In the genomic region with DNA sequence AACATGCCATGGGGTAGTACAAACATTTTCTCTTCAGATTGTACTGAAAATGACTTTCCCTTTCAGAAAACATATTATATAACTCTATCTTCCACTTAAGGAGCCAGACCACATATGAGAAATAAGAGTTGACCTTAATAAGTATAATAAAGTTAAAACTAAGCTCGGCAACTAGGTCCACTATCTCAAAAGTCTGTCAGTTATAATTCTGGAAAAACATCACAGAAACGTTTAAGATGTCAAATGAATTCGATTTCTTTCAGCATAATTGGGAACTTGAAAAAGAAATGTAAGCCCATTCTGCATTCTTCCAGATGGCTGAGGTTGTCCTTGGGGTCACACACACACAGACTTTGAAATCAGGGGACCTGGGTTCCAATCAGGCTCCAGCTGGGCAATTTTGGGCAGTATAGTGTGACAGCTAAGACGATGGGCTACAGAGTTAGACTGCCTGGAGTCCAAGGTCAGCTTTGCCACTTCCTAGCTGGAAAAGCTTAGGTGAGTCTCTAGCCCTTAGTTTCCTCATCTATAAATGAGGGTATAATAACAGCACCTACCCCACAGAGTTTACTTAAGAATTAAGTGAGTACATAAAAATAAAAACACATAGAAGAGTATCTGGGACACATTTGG, we compare ENCODE assay signal across 15 cellular contexts.
A peak's percentile ranks its signal among the peaks of the same experiment; 100 is the strongest.
DNase-seq lines count a peak whose midpoint lies in the region; ATAC-seq and TF ChIP-seq lines count a peak whose summit lies in the region.
"Had no signal": no experiment of that assay in that cellular context is flagged by ENCODE, and none has a peak within 500 bp of the region (broad histone marks: within the 10 kb centered on the region; RNA-seq: fewer than 3 reads in every experiment).

No MANE protein-coding gene starts in this region.

- peaks cover 49% of the 10 kb centered on the region; the same call in 1 of the 2 replicates for H3K79me2 ChIP-seq in KMS-11 (ENCODE audit: insufficient read depth, low read depth)

- H2AFZ ChIP-seq in KMS-11 (ENCODE audit: low read depth) = no peak overlapping the region

- H3K27ac ChIP-seq in KMS-11 = no peak overlapping the region; the same call in 1 of the 2 replicates
- peak overlapping the region; percentile 5 for H3K27ac ChIP-seq in RWPE2 (ENCODE audit: poor library complexity, severe bottlenecking)

- peaks cover 38% of the 10 kb centered on the region for H3K4me1 Mint-ChIP-seq in osteocyte (ENCODE audit: unreplicated experiment)

- TF ChIP-seq CTCF in KMS-11 (conservative IDR thresholded peaks at IDR 0.05; ENCODE audit: low read depth, low read length) (no peak), RWPE2 (IDR thresholded peaks at IDR 0.05; ENCODE audit: poor library complexity, severe bottlenecking) (no peak), osteocyte (IDR thresholded peaks at IDR 0.05) (no peak)

- no peaks in the 10 kb centered on the region for H3K27me3 Mint-ChIP-seq in osteocyte (ENCODE audit: unreplicated experiment)

- H3K4me1 ChIP-seq in KMS-11 (ENCODE audit: low read depth, poor library complexity, severe bottlenecking) (peaks cover 62% of the 10 kb centered on the region), RWPE2 (ENCODE audit: insufficient read depth, poor library complexity, severe bottlenecking) (peaks cover 38% of the 10 kb centered on the region)

- H3K27me3 ChIP-seq in KMS-11 (ENCODE audit: insufficient read depth, low read depth) (no peaks in the 10 kb centered on the region), RWPE2 (ENCODE audit: insufficient read depth, poor library complexity, severe bottlenecking) (no peaks in the 10 kb centered on the region)
- H3K27me3 ChIP-seq: BLaER1 treated with 17β-estradiol and CSF1 and Interleukin-3, amounts not matched to agents 10 nM and 100 nM had no signal

- H3K4me2 ChIP-seq in KMS-11 = 0 out of 2 replicates have a peak overlapping the region, but pooled peaks have one; percentile 9

- H3K4me3 Mint-ChIP-seq in osteocyte (ENCODE audit: unreplicated experiment) = no peak overlapping the region

- peak overlapping the region; percentile 71 for H3K27ac Mint-ChIP-seq in osteocyte (ENCODE audit: unreplicated experiment)

- no peak overlapping the region for H3K9ac ChIP-seq in KMS-11
- H3K9ac ChIP-seq: BLaER1 treated with 17β-estradiol and CSF1 and Interleukin-3, amounts not matched to agents 10 nM and 100 nM had no signal

- no peak for ATAC-seq in RWPE2 (ENCODE audit: low read depth)
- no peak for ATAC-seq in HG03432 (IDR thresholded peaks at IDR 0.05; ENCODE audit: unreplicated experiment)

- H3K36me3 Mint-ChIP-seq in osteocyte (ENCODE audit: unreplicated experiment) = no peaks in the 10 kb centered on the region

- H3K9me3 ChIP-seq in RWPE2 (ENCODE audit: severe bottlenecking) = no peaks in the 10 kb centered on the region
- H3K9me3 ChIP-seq: BLaER1 treated with 17β-estradiol and CSF1 and Interleukin-3, amounts not matched to agents 10 nM and 100 nM; HAP-1 had no signal

- no peaks in the 10 kb centered on the region for H4K20me1 ChIP-seq in KMS-11 (ENCODE audit: insufficient read depth)

- H3K36me3 ChIP-seq in KMS-11 (ENCODE audit: insufficient read depth) (no peaks in the 10 kb centered on the region), RWPE2 (ENCODE audit: low read depth) (no peaks in the 10 kb centered on the region)
- H3K36me3 ChIP-seq: HAP-1 had no signal

- no peak overlapping the region for H3K4me3 ChIP-seq in KMS-11 (IDR thresholded peaks at IDR 0.05; ENCODE audit: insufficient read depth, low read depth, low read length)
- no peak overlapping the region for H3K4me3 ChIP-seq in RWPE2 (ENCODE audit: severe bottlenecking)
- H3K4me3 ChIP-seq: BLaER1 treated with 17β-estradiol and CSF1 and Interleukin-3, amounts not matched to agents 10 nM and 100 nM; HAP-1 had no signal

- H3K9me3 Mint-ChIP-seq in osteocyte (ENCODE audit: unreplicated experiment) = no peaks in the 10 kb centered on the region

- DNase-seq in RWPE2 (ENCODE audit: low spot score) = no peak
- peak; percentile 21 for DNase-seq in fibroblast of peridontal ligament (ENCODE audit: extremely low read depth)
- no peak for DNase-seq in osteocyte (ENCODE audit: extremely low spot score, unreplicated experiment)
- DNase-seq in mesenteric fat pad (ENCODE audit: low spot score) = no peak
- DNase-seq in activated CD4-positive, alpha-beta T cell treated with anti-CD3 and anti-CD28 coated beads, Interleukin-2, amount 50 U/mL, for 1 hour = no peak
- DNase-seq: DMS153, EL, NCI-H1048, NCI-H2107, NCI-H345, NCI-H526 treated with DMSO at 0.1 percent for 48 hours had no signal
